ENCODE assay signal across 22 cellular contexts in genomic region chr2:239942871-239943311, GRCh38.
DNase-seq lines count a peak whose midpoint lies in the region; ATAC-seq, FAIRE-seq and TF ChIP-seq lines count a peak whose summit lies in the region.
"Had no signal": no experiment of that assay in that cellular context is flagged by ENCODE, and none has a peak within 500 bp of the region (broad histone marks: within the 10 kb centered on the region; RNA-seq: fewer than 3 reads in every experiment).

No MANE protein-coding gene starts in this region.

- peak; percentile 12 for DNase-seq in activated naive CD8-positive, alpha-beta T cell treated with anti-CD3 and anti-CD28 coated beads, Interleukin-2, amount 10 ng/mL, durations not matched to agents 7 days and 5 days
- DNase-seq in activated naive CD8-positive, alpha-beta T cell treated with anti-CD3 and anti-CD28 coated beads for 36 hours: no peak
- DNase-seq in astrocyte (ENCODE audit: low read depth) (no peak), mesenchymal stem cell (no peak), suprapubic skin (ENCODE audit: low spot score in 2 of 2) (peak; percentile 35 to 40), T1000 (lab: John Stamatoyannopoulos, UW) (no peak), cerebellum (ENCODE audit: low spot score) (no peak)
- DNase-seq: Calu3; CD4-positive, alpha-beta T cell; DMS79; GDM1; HCEC 1CT; Karpas-422; MM.1S; NCI-H1105 treated with DMSO at 0.1 percent for 48 hours; NCI-H187; NCI-H446 treated with DMSO at 0.1 percent for 48 hours; NCI-H774 had no signal

- WGBS in mesenchymal stem cell: 92% methylated on average over 7 of the region's 8 CpGs
- WGBS in suprapubic skin: 83% methylated on average over 8 of the region's 8 CpGs

- H4K8ac ChIP-seq in mesenchymal stem cell (ENCODE audit: low read length): peak overlapping the region; percentile 4

- H2BK5ac ChIP-seq in mesenchymal stem cell (ENCODE audit: low read depth, low read length, poor library complexity, severe bottlenecking): no peak overlapping the region

- H3K27ac ChIP-seq in astrocyte (ENCODE audit: low read depth, low read length): no peak overlapping the region
- no peak overlapping the region for H3K27ac ChIP-seq in mesenchymal stem cell (ENCODE audit: low read length, poor library complexity, severe bottlenecking)
- H3K27ac ChIP-seq in suprapubic skin: no peak overlapping the region
- H3K27ac ChIP-seq: A549 had no signal

- H3K9ac ChIP-seq in astrocyte (ENCODE audit: low read length) (no peak overlapping the region), mesenchymal stem cell (ENCODE audit: low read length) (no peak overlapping the region)

- H3K4me2 ChIP-seq in astrocyte (ENCODE audit: low read length) (peak overlapping the region; percentile 18), mesenchymal stem cell (ENCODE audit: low read length, poor library complexity, severe bottlenecking) (no peak overlapping the region)
- H3K4me2 ChIP-seq: A549 had no signal

- no peaks in the 10 kb centered on the region for H3K9me3 Mint-ChIP-seq in activated naive CD8-positive, alpha-beta T cell treated with anti-CD3 and anti-CD28 coated beads, Interleukin-2, amount 10 ng/mL, durations not matched to agents 7 days and 5 days
- no peaks in the 10 kb centered on the region for H3K9me3 Mint-ChIP-seq in activated naive CD8-positive, alpha-beta T cell treated with anti-CD3 and anti-CD28 coated beads for 36 hours
- no peaks in the 10 kb centered on the region for H3K9me3 Mint-ChIP-seq in astrocyte (ENCODE audit: unreplicated experiment)
- H3K9me3 Mint-ChIP-seq: CD4-positive, alpha-beta T cell had no signal

- H3K9me3 ChIP-seq in astrocyte (ENCODE audit: insufficient read depth, low read depth, low read length): no peaks in the 10 kb centered on the region
- no peaks in the 10 kb centered on the region for H3K9me3 ChIP-seq in mesenchymal stem cell (ENCODE audit: control insufficient read depth, low read length)
- H3K9me3 ChIP-seq in suprapubic skin: no peaks in the 10 kb centered on the region
- H3K9me3 ChIP-seq: A549 had no signal

- H2AK5ac ChIP-seq in mesenchymal stem cell (ENCODE audit: low read length, severe bottlenecking): no peak overlapping the region

- no peak overlapping the region for H4K91ac ChIP-seq in mesenchymal stem cell (ENCODE audit: low read length)

- H2AFZ ChIP-seq in astrocyte (ENCODE audit: low read depth, low read length) (no peak overlapping the region), mesenchymal stem cell (ENCODE audit: low read depth, low read length) (no peak overlapping the region)

- ATAC-seq in activated naive CD8-positive, alpha-beta T cell treated with anti-CD3 and anti-CD28 coated beads, Interleukin-2, amount 10 ng/mL, durations not matched to agents 7 days and 5 days (ENCODE audit: low read depth): no peak
- no peak for ATAC-seq in esophagus mucosa
- ATAC-seq: A549, Panc1 had no signal

- no peaks in the 10 kb centered on the region for H3K79me2 ChIP-seq in astrocyte (ENCODE audit: insufficient read depth, low read length)

- no peak overlapping the region for H2BK12ac ChIP-seq in mesenchymal stem cell (ENCODE audit: low read length in 2 of 2)

- no peak overlapping the region for H2BK15ac ChIP-seq in mesenchymal stem cell (ENCODE audit: low read depth, poor library complexity, severe bottlenecking)

- no peak overlapping the region for H3K4me3 ChIP-seq in astrocyte (ENCODE audit: insufficient read depth, low read depth, low read length)
- no peak overlapping the region for H3K4me3 ChIP-seq in mesenchymal stem cell (ENCODE audit: insufficient read depth in 1 of 2, low read depth in 1 of 2, low read length in 2 of 2)
- no peak overlapping the region for H3K4me3 ChIP-seq in suprapubic skin
- H3K4me3 ChIP-seq: A549 had no signal

- POLR2A ChIA-PET in activated naive CD8-positive, alpha-beta T cell treated with anti-CD3 and anti-CD28 coated beads, Interleukin-2, amount 10 ng/mL, durations not matched to agents 7 days and 5 days (lab: Charles Lee): no interaction called here

- H3K18ac ChIP-seq in mesenchymal stem cell (ENCODE audit: low read depth in 1 of 2, low read length in 2 of 2): no peak overlapping the region

- H3K27me3 ChIP-seq in astrocyte (ENCODE audit: insufficient read depth, low read length) (no peaks in the 10 kb centered on the region), mesenchymal stem cell (ENCODE audit: control insufficient read depth in 1 of 2, insufficient read depth in 1 of 2, low read length in 2 of 2) (no peaks in the 10 kb centered on the region), suprapubic skin (no peaks in the 10 kb centered on the region)

- FAIRE-seq in astrocyte (lab: Jason Lieb, UNC): no peak
- FAIRE-seq: A549, GM12892 had no signal

- H3K14ac ChIP-seq in mesenchymal stem cell (ENCODE audit: low read length in 2 of 2): no peak overlapping the region

- no peak for TF ChIP-seq CTCF in astrocyte (IDR thresholded peaks at IDR 0.05; ENCODE audit: insufficient read depth, low read depth, low read length)
- no peak for TF ChIP-seq CTCF in suprapubic skin (IDR thresholded peaks at IDR 0.05)

- peaks cover 6% of the 10 kb centered on the region for H3K4me1 ChIP-seq in astrocyte (ENCODE audit: insufficient read depth, low read length)
- H3K4me1 ChIP-seq in mesenchymal stem cell (ENCODE audit: control insufficient read depth, insufficient read depth, low read depth, low read length): peaks cover 5% of the 10 kb centered on the region
- no peaks in the 10 kb centered on the region for H3K4me1 ChIP-seq in suprapubic skin
- H3K4me1 ChIP-seq: A549 had no signal

- peaks cover 5% of the 10 kb centered on the region for H3K4me1 Mint-ChIP-seq in activated naive CD8-positive, alpha-beta T cell treated with anti-CD3 and anti-CD28 coated beads, Interleukin-2, amount 10 ng/mL, durations not matched to agents 7 days and 5 days
- peaks cover 10% of the 10 kb centered on the region for H3K4me1 Mint-ChIP-seq in activated naive CD8-positive, alpha-beta T cell treated with anti-CD3 and anti-CD28 coated beads for 36 hours
- H3K4me1 Mint-ChIP-seq in astrocyte (ENCODE audit: low read depth, unreplicated experiment): peaks cover 3% of the 10 kb centered on the region

- no peak overlapping the region for H3K23ac ChIP-seq in mesenchymal stem cell (ENCODE audit: low read length in 2 of 2)

- TF ChIP-seq POLR2A in suprapubic skin (IDR thresholded peaks at IDR 0.05): no peak

- no peaks in the 10 kb centered on the region for H3K36me3 Mint-ChIP-seq in activated naive CD8-positive, alpha-beta T cell treated with anti-CD3 and anti-CD28 coated beads, Interleukin-2, amount 10 ng/mL, durations not matched to agents 7 days and 5 days
- H3K36me3 Mint-ChIP-seq in activated naive CD8-positive, alpha-beta T cell treated with anti-CD3 and anti-CD28 coated beads for 36 hours: no peaks in the 10 kb centered on the region
- peaks cover 6% of the 10 kb centered on the region for H3K36me3 Mint-ChIP-seq in astrocyte (ENCODE audit: low read depth, unreplicated experiment)

- no peaks in the 10 kb centered on the region for H4K20me1 ChIP-seq in astrocyte (ENCODE audit: insufficient read depth, low read length)

- no peak overlapping the region for H3K4ac ChIP-seq in mesenchymal stem cell (ENCODE audit: low read depth in 1 of 2, low read length in 2 of 2)

- no peaks in the 10 kb centered on the region for H3K79me1 ChIP-seq in mesenchymal stem cell (replicated peaks; ENCODE audit: low read length, poor library complexity, severe bottlenecking)

- H3K36me3 ChIP-seq in astrocyte (ENCODE audit: insufficient read depth, low read length) (no peaks in the 10 kb centered on the region), mesenchymal stem cell (ENCODE audit: control insufficient read depth in 1 of 2, insufficient read depth in 2 of 2, low read depth in 1 of 2, low read length in 2 of 2) (no peaks in the 10 kb centered on the region), suprapubic skin (no peaks in the 10 kb centered on the region)

- no peak overlapping the region for H2BK120ac ChIP-seq in mesenchymal stem cell (ENCODE audit: low read depth, low read length)

- no peaks in the 10 kb centered on the region for H3K27me3 Mint-ChIP-seq in activated naive CD8-positive, alpha-beta T cell treated with anti-CD3 and anti-CD28 coated beads, Interleukin-2, amount 10 ng/mL, durations not matched to agents 7 days and 5 days
- no peaks in the 10 kb centered on the region for H3K27me3 Mint-ChIP-seq in activated naive CD8-positive, alpha-beta T cell treated with anti-CD3 and anti-CD28 coated beads for 36 hours
- H3K27me3 Mint-ChIP-seq in astrocyte (ENCODE audit: low read depth, unreplicated experiment): peaks cover 4% of the 10 kb centered on the region
- H3K27me3 Mint-ChIP-seq: CD4-positive, alpha-beta T cell had no signal

- no peak overlapping the region for H3K4me3 Mint-ChIP-seq in activated naive CD8-positive, alpha-beta T cell treated with anti-CD3 and anti-CD28 coated beads, Interleukin-2, amount 10 ng/mL, durations not matched to agents 7 days and 5 days
- no peak overlapping the region for H3K4me3 Mint-ChIP-seq in activated naive CD8-positive, alpha-beta T cell treated with anti-CD3 and anti-CD28 coated beads for 36 hours
- no peak overlapping the region for H3K4me3 Mint-ChIP-seq in astrocyte (ENCODE audit: unreplicated experiment)
- H3K4me3 Mint-ChIP-seq: CD4-positive, alpha-beta T cell had no signal

- no peak for TF ChIP-seq EP300 in suprapubic skin (IDR thresholded peaks at IDR 0.05)

- no peak overlapping the region for H3K27ac Mint-ChIP-seq in activated naive CD8-positive, alpha-beta T cell treated with anti-CD3 and anti-CD28 coated beads, Interleukin-2, amount 10 ng/mL, durations not matched to agents 7 days and 5 days
- no peak overlapping the region for H3K27ac Mint-ChIP-seq in activated naive CD8-positive, alpha-beta T cell treated with anti-CD3 and anti-CD28 coated beads for 36 hours
- H3K27ac Mint-ChIP-seq in astrocyte (ENCODE audit: unreplicated experiment): no peak overlapping the region
- H3K27ac Mint-ChIP-seq: CD4-positive, alpha-beta T cell had no signal

Comparison
In these comparisons a context has a peak if more than half of its experiments do, and no peak if none do; other contexts are left out.
1. DNase-seq: peak in activated naive CD8-positive, alpha-beta T cell treated with anti-CD3 and anti-CD28 coated beads, Interleukin-2, amount 10 ng/mL, durations not matched to agents 7 days and 5 days (single experiment) and suprapubic skin (2 of 2); none in activated naive CD8-positive, alpha-beta T cell treated with anti-CD3 and anti-CD28 coated beads for 36 hours (single experiment), astrocyte (single experiment), mesenchymal stem cell (single experiment), T1000 (single experiment) and cerebellum (single experiment).